Comparison of ENCODE assay signal across 8 cellular contexts in genomic region chr16:1958715-1959268, GRCh38. TPM values are rescaled to one million over a fixed set of nuclear protein-coding genes. Genes with fewer than 3 reads are reported as not detected.
DNase-seq lines count a peak whose midpoint lies in the region; ATAC-seq and TF ChIP-seq lines count a peak whose summit lies in the region.

No MANE protein-coding gene starts in this region.

- H3K36me3 Mint-ChIP-seq in CD4-positive, alpha-beta T cell (ENCODE audit: low read depth): peaks cover 35% of the 10 kb centered on the region
- H3K36me3 Mint-ChIP-seq in neural crest cell (ENCODE audit: low read depth): peaks cover 20% of the 10 kb centered on the region

- DNase-seq in CD4-positive, alpha-beta T cell: no peak
- no peak for DNase-seq in effector memory CD4-positive, alpha-beta T cell
- no peak for DNase-seq in neural crest cell (ENCODE audit: low read depth, low spot score)
- no peak for DNase-seq in GM03348 (ENCODE audit: low spot score)
- DNase-seq in NCI-H2227 treated with DMSO at 0.1 percent for 48 hours (lab: John Stamatoyannopoulos, UW): no peak

- no peaks in the 10 kb centered on the region for H3K9me3 ChIP-seq in CD4-positive, alpha-beta T cell (ENCODE audit: control insufficient read depth, low read length)
- H3K9me3 ChIP-seq in KOPT-K1 (ENCODE audit: insufficient read depth, low read length, poor library complexity, severe bottlenecking): no peaks in the 10 kb centered on the region
- no peaks in the 10 kb centered on the region for H3K9me3 ChIP-seq in effector memory CD4-positive, alpha-beta T cell (ENCODE audit: control insufficient read depth, low read length)

- POLR2A ChIA-PET in CD4-positive, alpha-beta T cell (lab: Charles Lee): interaction anchor here (1.4 kb wide), 1 partner anchor 16 kb away, joined by 4 read pairs; the partner anchor contains the start of gene MSRB1

- H3K27me3 Mint-ChIP-seq in CD4-positive, alpha-beta T cell: no peaks in the 10 kb centered on the region
- peaks cover 10% of the 10 kb centered on the region for H3K27me3 Mint-ChIP-seq in neural crest cell (ENCODE audit: low read depth)

- peaks cover 37% of the 10 kb centered on the region for H3K4me1 ChIP-seq in effector memory CD4-positive, alpha-beta T cell (ENCODE audit: control insufficient read depth, insufficient read depth, low read length, poor library complexity, severe bottlenecking)

- no peaks in the 10 kb centered on the region for H3K27me3 ChIP-seq in CD4-positive, alpha-beta T cell (ENCODE audit: control insufficient read depth, insufficient read depth, low read length)
- H3K27me3 ChIP-seq in effector memory CD4-positive, alpha-beta T cell (replicated peaks; ENCODE audit: control insufficient read depth, insufficient read depth, low read length, poor library complexity, severe bottlenecking): no peaks in the 10 kb centered on the region

- CTCF ChIA-PET in CD4-positive, alpha-beta T cell (lab: Charles Lee): interaction anchor here (1.2 kb wide), 1 partner anchor 181 kb away, joined by 3 read pairs; no protein-coding TSS in a partner anchor

- ATAC-seq in CD4-positive, alpha-beta T cell (ENCODE audit: poor library complexity): no peak
- ATAC-seq in GM19455 (IDR thresholded peaks at IDR 0.05; ENCODE audit: unreplicated experiment): no peak
- ATAC-seq in GM21526 (IDR thresholded peaks at IDR 0.05; ENCODE audit: low FRiP score, unreplicated experiment): no peak

- peak overlapping the region; percentile 76 for H3K4me3 ChIP-seq in effector memory CD4-positive, alpha-beta T cell (ENCODE audit: insufficient read depth, low read depth, low read length, poor library complexity, severe bottlenecking)

- peak overlapping the region; percentile 58 for H3K27ac Mint-ChIP-seq in CD4-positive, alpha-beta T cell
- H3K27ac Mint-ChIP-seq in neural crest cell (ENCODE audit: unreplicated experiment): peak overlapping the region; percentile 93

- H3K36me3 ChIP-seq in KOPT-K1 (ENCODE audit: insufficient read depth, low read length): peaks cover 32% of the 10 kb centered on the region
- peaks cover 15% of the 10 kb centered on the region for H3K36me3 ChIP-seq in effector memory CD4-positive, alpha-beta T cell (ENCODE audit: control insufficient read depth, insufficient read depth, low read length)

- intact Hi-C loops in CD4-positive, alpha-beta T cell (cut with DNase I, micrococcal nuclease): loop anchor here in 1 of 2 experiments (1.0 to 5.0 kb wide), 2 partner anchors 89 to 195 kb away; partner anchors contain the start of genes NTHL1 and TSC2

- no peaks in the 10 kb centered on the region for H3K9me3 Mint-ChIP-seq in CD4-positive, alpha-beta T cell
- H3K9me3 Mint-ChIP-seq in neural crest cell: no peaks in the 10 kb centered on the region

- peak overlapping the region; percentile 81 for H3K4me3 Mint-ChIP-seq in CD4-positive, alpha-beta T cell
- peak overlapping the region; percentile 90 for H3K4me3 Mint-ChIP-seq in neural crest cell

- H3K27ac ChIP-seq in CD4-positive, alpha-beta T cell (ENCODE audit: low read depth, low read length): no peak overlapping the region
- peak overlapping the region; percentile 88 for H3K27ac ChIP-seq in KOPT-K1 (ENCODE audit: low read depth, low read length, poor library complexity, severe bottlenecking)
- H3K27ac ChIP-seq in effector memory CD4-positive, alpha-beta T cell (ENCODE audit: insufficient read depth, low read length, poor library complexity, severe bottlenecking): no peak overlapping the region

- TF ChIP-seq CTCF in CD4-positive, alpha-beta T cell (IDR thresholded peaks at IDR 0.05): no peak
- no peak for TF ChIP-seq CTCF in neural crest cell (conservative IDR thresholded peaks at IDR 0.05)

- peaks cover 37% of the 10 kb centered on the region for H3K4me1 Mint-ChIP-seq in CD4-positive, alpha-beta T cell (ENCODE audit: low read depth)
- peaks cover 38% of the 10 kb centered on the region for H3K4me1 Mint-ChIP-seq in neural crest cell

RNA-seq across cellular contexts. Expression of gene NDUFB10, which starts 0.5 kb away (rescaled TPM):
- 10 to 100 TPM; 40.7 to 41.1 TPM for total RNA-seq in CD4-positive, alpha-beta T cell
- total RNA-seq in neural crest cell: 128 TPM in 2 replicates

RNA-seq across cellular contexts. Expression of gene RPL3L, which starts 4.3 kb away (rescaled TPM):
- total RNA-seq in CD4-positive, alpha-beta T cell: not detected
- total RNA-seq in neural crest cell: not detected in 2 replicates

RNA-seq across cellular contexts. Expression of gene RPS2, which starts 5.8 kb away (rescaled TPM):
- total RNA-seq in CD4-positive, alpha-beta T cell: 1,000 to 10,000 TPM; 3,604 to 3,755 TPM
- total RNA-seq in neural crest cell: 3,479 and 3,508 TPM in 2 replicates

RNA-seq across cellular contexts. Expression of gene RNF151, which starts 7.9 kb away (rescaled TPM):
- not detected for total RNA-seq in CD4-positive, alpha-beta T cell
- total RNA-seq in neural crest cell: not detected in 2 replicates

RNA-seq across cellular contexts. Expression of gene TBL3, which starts 13.1 kb away (rescaled TPM):
- total RNA-seq in CD4-positive, alpha-beta T cell: 10 to 100 TPM; 12.7 to 15.5 TPM
- 39.5 and 39.6 TPM in 2 replicates for total RNA-seq in neural crest cell
